ENCODE assay signal across 1 cellular context in genomic region chr16:9027070-9027799, GRCh38.
TF ChIP-seq lines count a peak whose summit lies in the region.

No MANE protein-coding gene starts in this region.

TF ChIP-seq in HepG2, 621 proteins besides CTCF, POLR2A, EP300 and RAD21 (continued from another document):
- TF ChIP-seq NR2F6 (IDR thresholded peaks at IDR 0.05) (no peak), NR2F6 (CRISPR knock-in tag; IDR thresholded peaks at IDR 0.05) (no peak), ZMYM3 (CRISPR knock-in tag; IDR thresholded peaks at IDR 0.05) (0 out of 2 replicates have a peak, but pooled peaks have one; percentile 25), MED1 (CRISPR knock-in tag; IDR thresholded peaks at IDR 0.05) (no peak), TSC22D2 (CRISPR knock-in tag; IDR thresholded peaks at IDR 0.05; ENCODE audit: borderline replicate concordance) (no peak), ZNF180 (CRISPR knock-in tag; IDR thresholded peaks at IDR 0.05; ENCODE audit: borderline replicate concordance, low read depth) (peak; percentile 98; the same call in 1 of the 2 replicates)
